9 cellular contexts compared by ENCODE assay signal in the genomic region with DNA sequence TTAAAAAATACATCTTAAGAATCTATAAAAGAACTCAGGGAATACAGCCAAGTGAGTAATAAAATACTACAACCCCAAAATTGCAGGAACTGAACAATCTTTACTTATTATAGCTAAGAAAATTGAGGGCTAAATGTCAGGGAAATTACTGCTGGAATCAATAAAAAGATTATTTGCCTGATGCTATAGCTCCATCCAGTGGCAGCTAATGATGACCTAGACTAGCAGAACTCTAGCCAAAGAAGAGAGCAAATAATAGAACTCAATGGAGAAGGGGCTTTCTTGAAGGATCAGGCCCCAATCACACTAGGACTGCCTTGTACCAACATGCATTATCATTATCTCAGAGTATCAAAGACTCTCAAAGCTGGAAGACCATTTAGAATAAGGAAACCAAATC.
DNase-seq lines count a peak whose midpoint lies in the region; ATAC-seq, FAIRE-seq and TF ChIP-seq lines count a peak whose summit lies in the region.
"Had no signal": no experiment of that assay in that cellular context is flagged by ENCODE, and none has a peak within 500 bp of the region (broad histone marks: within the 10 kb centered on the region; RNA-seq: fewer than 3 reads in every experiment).

No MANE protein-coding gene starts in this region.

- TF ChIP-seq CTCF in choroid plexus epithelial cell (conservative IDR thresholded peaks at IDR 0.05; ENCODE audit: low read depth, low read length) (peak; percentile 77), testis (IDR thresholded peaks at IDR 0.05) (no peak)

- H3K36me3 ChIP-seq in small intestine (ENCODE audit: control insufficient read depth in 2 of 2, insufficient read depth in 2 of 2, low read length in 2 of 2), result no peaks in the 10 kb centered on the region
- H3K36me3 ChIP-seq in testis (ENCODE audit: low read depth, missing control alignments), result no peaks in the 10 kb centered on the region

- DNase-seq in SIG-M5 treated with dmso at 0.1 percent for 504 hours (lab: John Stamatoyannopoulos, UW; ENCODE audit: unreplicated experiment) (peak; percentile 32), SIG-M5 (lab: John Stamatoyannopoulos, UW) (no peak), NCI-H1694 (lab: John Stamatoyannopoulos, UW) (peak; percentile 40), choroid plexus epithelial cell (ENCODE audit: low read depth) (peak; percentile 61), small intestine (peak; percentile 24), testis (no peak), posterior vena cava (ENCODE audit: low spot score) (no peak)
- DNase-seq: DMS153 had no signal

- H3K27ac ChIP-seq in small intestine (ENCODE audit: low read depth in 1 of 2, low read length in 1 of 2), result no peak overlapping the region
- no peak overlapping the region for H3K27ac ChIP-seq in testis

- no peak for FAIRE-seq in small intestine (lab: Jason Lieb, UNC)

- no peak for TF ChIP-seq POLR2A in testis (IDR thresholded peaks at IDR 0.05)

- H3K27me3 ChIP-seq in small intestine (ENCODE audit: control insufficient read depth in 2 of 2, insufficient read depth in 2 of 2, low read length in 2 of 2), result no peaks in the 10 kb centered on the region
- no peaks in the 10 kb centered on the region for H3K27me3 ChIP-seq in testis

- intact Hi-C loops in testis (cut with DNase I; ENCODE audit: low total_unique reads) (no loop called here), posterior vena cava (cut with DNase I) (no loop called here)

- no peak for ATAC-seq in HG03025 (IDR thresholded peaks at IDR 0.05; ENCODE audit: low FRiP score, unreplicated experiment)

- H3K4me3 ChIP-seq in choroid plexus epithelial cell (ENCODE audit: low read depth, low read length) (no peak overlapping the region), small intestine (ENCODE audit: low read depth in 1 of 2, low read length in 2 of 2) (no peak overlapping the region), testis (no peak overlapping the region)

- H3K9me3 ChIP-seq in small intestine (ENCODE audit: control insufficient read depth, low read depth), result no peaks in the 10 kb centered on the region
- H3K9me3 ChIP-seq in testis, result no peaks in the 10 kb centered on the region

- H3K4me1 ChIP-seq in small intestine (ENCODE audit: control insufficient read depth in 2 of 2, insufficient read depth in 1 of 2, low read depth in 1 of 2, low read length in 1 of 2), result no peaks in the 10 kb centered on the region
- no peaks in the 10 kb centered on the region for H3K4me1 ChIP-seq in testis

Comparison
In these comparisons a context has a peak if more than half of its experiments do, and no peak if none do; other contexts are left out.
1. DNase-seq: peak in SIG-M5 treated with dmso at 0.1 percent for 504 hours (single experiment), NCI-H1694 (single experiment), choroid plexus epithelial cell (single experiment) and small intestine (single experiment); none in SIG-M5 (single experiment), testis (single experiment) and posterior vena cava (single experiment).